8 cellular contexts compared by ENCODE assay signal in genomic region chr11:101880208-101880607, GRCh38. TPM values are rescaled to one million over a fixed set of nuclear protein-coding genes. Genes with fewer than 3 reads are reported as not detected.
DNase-seq lines count a peak whose midpoint lies in the region; ATAC-seq, FAIRE-seq and TF ChIP-seq lines count a peak whose summit lies in the region.

No MANE protein-coding gene starts in this region.

- H3K27me3 ChIP-seq in spleen (replicated peaks in 1 of 7) = peaks cover 0 to 4% (median 0%) of the 10 kb centered on the region in 7 donors

- no peak overlapping the region for H3K9ac ChIP-seq in SK-N-MC (ENCODE audit: insufficient read length)

- in situ Hi-C loops in Caki2 (cut with HindIII; ENCODE audit: low pct_unique_long_range_greater_than_20kb, low sequenced_read_pairs) = no loop called here

- H3K4me1 ChIP-seq in spleen = no peaks in the 10 kb centered on the region

- H3K27ac ChIP-seq in SK-N-MC (no peak overlapping the region), spleen (no peak overlapping the region)

- 76 to 84% (median 81%) methylated on average over 4 of the region's 4 CpGs for WGBS in spleen, 5 donors

- no peak for FAIRE-seq in GM12891 (lab: Jason Lieb, UNC)

- intact Hi-C loops in spleen (cut with DNase I; ENCODE audit: low total_unique reads) = no loop called here

- no peak overlapping the region for H3K4me3 ChIP-seq in SK-N-MC
- H3K4me3 ChIP-seq in spleen = no peak overlapping the region

- peak; percentile 44 for DNase-seq in Caki2 (ENCODE audit: low read depth)
- peak; percentile 1 for DNase-seq in SK-N-MC (ENCODE audit: low read depth, low spot score)
- peak; percentile 37 for DNase-seq in iPS-NIHi7 (ENCODE audit: extremely low spot score)
- DNase-seq in HK-2 (ENCODE audit: unreplicated experiment) = no peak
- DNase-seq in GM12891 (ENCODE audit: insufficient read length, low spot score) = no peak
- no peak for DNase-seq in activated CD4-positive, alpha-beta T cell treated with anti-CD3 and anti-CD28 coated beads for 4 hours
- DNase-seq in spleen = no peak

- no peak for TF ChIP-seq POLR2A in GM12891 (IDR thresholded peaks at IDR 0.05; ENCODE audit: low read depth, low read length)
- no peak for TF ChIP-seq POLR2A in spleen (IDR thresholded peaks at IDR 0.05)

- H3K9me3 ChIP-seq in SK-N-MC (ENCODE audit: low read depth, low read length) (no peaks in the 10 kb centered on the region), spleen (no peaks in the 10 kb centered on the region)

- no peaks in the 10 kb centered on the region for H3K36me3 ChIP-seq in SK-N-MC (ENCODE audit: insufficient read depth, low read length)
- no peaks in the 10 kb centered on the region for H3K36me3 ChIP-seq in spleen

- TF ChIP-seq CTCF in spleen (IDR thresholded peaks at IDR 0.05 in 8 of 11, conservative IDR thresholded peaks at IDR 0.05 in 3 of 11) = peak in 1 of 11 experiments; percentile 10

- peak; percentile 57 for ATAC-seq in HG03103 (IDR thresholded peaks at IDR 0.05; ENCODE audit: low read depth, unreplicated experiment)

TF ChIP-seq in GM12891, 5 proteins besides CTCF, POLR2A, EP300 and RAD21:
- TF ChIP-seq SPI1 (IDR thresholded peaks at IDR 0.05; ENCODE audit: low read depth, low read length) (no peak), TAF1 (IDR thresholded peaks at IDR 0.05; ENCODE audit: low read depth, low read length) (no peak), PAX5 (IDR thresholded peaks at IDR 0.05; ENCODE audit: insufficient read depth, low read length, severe bottlenecking) (no peak), POU2F2 (IDR thresholded peaks at IDR 0.05; ENCODE audit: low read depth, low read length) (no peak), POLR2AphosphoS5 (IDR thresholded peaks at IDR 0.05; ENCODE audit: low read depth, low read length) (no peak)

RNA-seq across cellular contexts. Expression of gene CEP126, which starts 34.6 kb away (rescaled TPM):
- total RNA-seq in Caki2 (2014; rRNA removed; shearing (Covaris generic); ENCODE audit: low replicate concordance) = 0.46 and 0.54 TPM in 2 replicates
- polyA plus RNA-seq in GM12891 (2012; ENCODE audit: low read depth, missing spikeins) = not detected
- 1 to 10 TPM; 2.0 to 4.4 (median 2.7) TPM for total RNA-seq in spleen
- 1 to 10 TPM in 2 of 3 donors, under 1 TPM in 1; 0.76 to 3.7 (median 2.2) TPM for polyA plus RNA-seq in spleen

RNA-seq across cellular contexts. Expression of gene ANGPTL5, which starts 36.1 kb away (rescaled TPM):
- total RNA-seq in Caki2 (2014; rRNA removed; shearing (Covaris generic); ENCODE audit: low replicate concordance) = not detected in 2 replicates
- polyA plus RNA-seq in GM12891 (2012; ENCODE audit: low read depth, missing spikeins) = not detected
- not detected for total RNA-seq in spleen
- not detected for polyA plus RNA-seq in spleen

Comparison
In these comparisons a context has a peak if more than half of its experiments do, and no peak if none do; other contexts are left out.
1. DNase-seq: peak in Caki2 (single experiment), SK-N-MC (single experiment) and iPS-NIHi7 (single experiment); none in HK-2 (single experiment), GM12891 (single experiment), activated CD4-positive, alpha-beta T cell treated with anti-CD3 and anti-CD28 coated beads for 4 hours (0 of 2) and spleen (single experiment).